In the genomic region with DNA sequence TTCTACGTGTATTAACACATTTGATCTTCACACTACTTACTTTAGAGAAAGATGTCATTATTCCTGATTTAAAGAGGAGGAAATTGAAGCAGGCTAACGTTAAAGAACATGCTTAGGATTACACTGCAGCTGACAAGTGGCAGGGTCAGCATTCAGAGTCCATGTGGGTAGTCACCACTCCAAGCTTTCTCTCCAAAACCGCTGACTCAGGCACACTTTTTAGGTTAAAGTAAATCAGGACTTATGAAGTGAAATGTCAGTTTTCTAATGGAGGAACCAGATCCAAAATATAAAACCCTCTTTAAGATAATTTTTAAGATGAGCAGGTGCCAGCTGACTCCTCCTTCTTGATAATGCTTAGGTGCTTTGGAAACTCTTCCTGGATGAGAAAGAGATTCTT, we compare ENCODE assay signal across 5 cellular contexts.
"Had no signal": no experiment of that assay in that cellular context is flagged by ENCODE, and none has a peak within 500 bp of the region (broad histone marks: within the 10 kb centered on the region; RNA-seq: fewer than 3 reads in every experiment).

No MANE protein-coding gene starts in this region.

- FAIRE-seq: HTR-8/SVneo had no signal

- H3K9ac ChIP-seq: KMS-11 had no signal

- DNase-seq: KBM-7, KG1 had no signal

- H3K4me2 ChIP-seq: KMS-11 had no signal

- H3K27ac ChIP-seq: HL-60, KMS-11 had no signal
